38 cellular contexts compared by ENCODE assay signal in the genomic region with DNA sequence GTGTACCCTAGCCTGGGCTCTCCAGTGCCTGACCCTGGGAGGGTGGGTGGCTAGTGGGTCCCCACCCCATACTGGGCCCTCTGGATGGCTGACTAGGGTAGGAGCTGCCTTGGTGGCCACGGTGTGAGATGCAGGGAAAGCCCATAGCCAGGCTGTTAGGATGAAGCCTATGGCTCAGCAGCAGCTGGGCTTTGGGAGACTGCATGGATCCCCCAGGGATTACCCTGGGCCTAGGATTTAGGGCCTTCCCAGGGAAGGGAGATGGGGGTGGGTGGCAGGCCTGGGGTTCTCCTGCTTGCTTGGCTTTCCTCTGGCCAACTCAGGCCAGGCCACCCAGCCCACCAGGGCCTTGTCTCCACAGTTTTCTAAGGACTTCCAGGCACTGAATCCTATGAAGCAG. TPM values are rescaled to one million over a fixed set of nuclear protein-coding genes. Genes with fewer than 3 reads are reported as not detected.
"Had no signal": no experiment of that assay in that cellular context is flagged by ENCODE, and none has a peak within 500 bp of the region (broad histone marks: within the 10 kb centered on the region; RNA-seq: fewer than 3 reads in every experiment).

No MANE protein-coding gene starts in this region.

- H3K36me3 ChIP-seq: ascending aorta, cardiac muscle cell, Peyer's patch, SJSA1 had no signal

- H3K27me3 Mint-ChIP-seq: activated naive CD4-positive, alpha-beta T cell treated with anti-CD3 and anti-CD28 coated beads, Interleukin-2, amount 50 U/mL, for 24 hours; activated naive CD8-positive, alpha-beta T cell treated with anti-CD3 and anti-CD28 coated beads, Interleukin-2, amount 10 ng/mL, durations not matched to agents 7 days and 5 days; central memory CD8-positive, alpha-beta T cell; IgD-negative memory B cell; T-cell had no signal

- H3K27ac ChIP-seq: ascending aorta, cardiac muscle cell, Peyer's patch, SJSA1, VCaP had no signal

- H3K4me3 Mint-ChIP-seq: activated naive CD4-positive, alpha-beta T cell treated with anti-CD3 and anti-CD28 coated beads, Interleukin-2, amount 50 U/mL, for 24 hours; activated naive CD8-positive, alpha-beta T cell treated with anti-CD3 and anti-CD28 coated beads, Interleukin-2, amount 10 ng/mL, durations not matched to agents 7 days and 5 days; activated T-cell treated with anti-CD3 and anti-CD28 coated beads, Interleukin-2, amount 50 U/mL, for 72 hours; central memory CD8-positive, alpha-beta T cell; T-cell had no signal

- H3K27me3 ChIP-seq: ascending aorta, cardiac muscle cell, Peyer's patch, SJSA1 had no signal

- H3K9me3 ChIP-seq: ascending aorta, Peyer's patch, SJSA1 had no signal

- DNase-seq: activated CD4-positive, alpha-beta T cell treated with anti-CD3 and anti-CD28 coated beads for 1 hour; activated CD4-positive, alpha-beta T cell treated with anti-CD3 and anti-CD28 coated beads for 48 hours; activated CD4-positive, alpha-beta T cell treated with anti-CD3 and anti-CD28 coated beads, Interleukin-2, amount 50 U/mL, for 4 hours; activated CD4-positive, CD25-positive, alpha-beta regulatory T cell; activated gamma-delta T cell; activated naive CD4-positive, alpha-beta T cell treated with Interleukin-2 at 50 U/mL for 16 hours; activated naive CD8-positive, alpha-beta T cell treated with anti-CD3 and anti-CD28 coated beads, Interleukin-2, amount 10 ng/mL, durations not matched to agents 7 days and 5 days; activated T-cell treated with anti-CD3 and anti-CD28 coated beads, Interleukin-2, amount 50 U/mL, for 1 hour; activated T-cell treated with anti-CD3 and anti-CD28 coated beads, Interleukin-2, amount 50 U/mL, for 72 hours; amygdala; Karpas-422; KBM-7; NCI-H1105; NCI-H1417 treated with DMSO at 0.1 percent for 48 hours; NCI-H187 treated with DMSO at 0.1 percent for 48 hours; NCI-H2081; NCI-H2171 treated with DMSO at 0.1 percent for 48 hours; NCI-H2227 treated with DMSO at 0.1 percent for 48 hours; NCI-H510A treated with DMSO at 0.1 percent for 48 hours; NCI-H526 treated with DMSO at 0.1 percent for 48 hours; NCI-H774; PC-3; Peyer's patch; RPMI8226; SHP77 treated with DMSO at 0.1 percent for 48 hours; T-cell; T-helper 2 cell; T-helper 9 cell had no signal

- H3K36me3 Mint-ChIP-seq: activated naive CD4-positive, alpha-beta T cell treated with anti-CD3 and anti-CD28 coated beads, Interleukin-2, amount 50 U/mL, for 24 hours; activated naive CD8-positive, alpha-beta T cell treated with anti-CD3 and anti-CD28 coated beads, Interleukin-2, amount 10 ng/mL, durations not matched to agents 7 days and 5 days; IgD-negative memory B cell; T-cell had no signal

- H3K4me3 ChIP-seq: ascending aorta, cardiac muscle cell, Peyer's patch, SJSA1 had no signal

- H3K27ac Mint-ChIP-seq: activated naive CD4-positive, alpha-beta T cell treated with anti-CD3 and anti-CD28 coated beads, Interleukin-2, amount 50 U/mL, for 24 hours; activated T-cell treated with anti-CD3 and anti-CD28 coated beads, Interleukin-2, amount 50 U/mL, for 72 hours; activated T-helper 2 cell treated with anti-CD3 and anti-CD28 coated beads, Interferon-gamma antibody, Interleukin-2, Interleukin-4, amounts not matched to agents 10 μg/mL and 5 μg/mL and 100 μg/mL, durations not matched to agents 14 hours and 24 hours and 36 hours; T-cell had no signal

- H3K9me3 Mint-ChIP-seq: activated naive CD4-positive, alpha-beta T cell treated with anti-CD3 and anti-CD28 coated beads, Interleukin-2, amount 50 U/mL, for 24 hours; activated naive CD8-positive, alpha-beta T cell treated with anti-CD3 and anti-CD28 coated beads, Interleukin-2, amount 10 ng/mL, durations not matched to agents 7 days and 5 days; activated T-cell treated with anti-CD3 and anti-CD28 coated beads, Interleukin-2, amount 50 U/mL, for 72 hours; activated T-helper 2 cell treated with anti-CD3 and anti-CD28 coated beads, Interferon-gamma antibody, Interleukin-2, Interleukin-4, amounts not matched to agents 10 μg/mL and 5 μg/mL and 100 μg/mL, durations not matched to agents 14 hours and 24 hours and 36 hours; central memory CD8-positive, alpha-beta T cell; IgD-negative memory B cell; T-cell had no signal

- ATAC-seq: activated T-cell treated with anti-CD3 and anti-CD28 coated beads, Interleukin-2, amount 50 U/mL, for 72 hours; PC-3; SK-N-SH treated with all-trans-retinoic acid at 6 μM for 48 hours; T-cell had no signal

- H3K4me1 ChIP-seq: ascending aorta had no signal

RNA-seq across cellular contexts. Expression of gene SAMD15, which starts 50.1 kb away (rescaled TPM):
- total RNA-seq: activated naive CD8-positive, alpha-beta T cell treated with anti-CD3 and anti-CD28 coated beads, Interleukin-2, amount 10 ng/mL, durations not matched to agents 7 days and 5 days; ascending aorta had no signal

RNA-seq across cellular contexts. Expression of gene NGB, which starts 56.1 kb away (rescaled TPM):
- total RNA-seq: activated naive CD8-positive, alpha-beta T cell treated with anti-CD3 and anti-CD28 coated beads, Interleukin-2, amount 10 ng/mL, durations not matched to agents 7 days and 5 days; activated T-cell treated with anti-CD3 and anti-CD28 coated beads, Interleukin-2, amount 50 U/mL, for 72 hours; activated T-helper 2 cell treated with anti-CD3 and anti-CD28 coated beads, Interferon-gamma antibody, Interleukin-2, Interleukin-4, amounts not matched to agents 10 μg/mL and 5 μg/mL and 100 μg/mL, durations not matched to agents 14 hours and 24 hours and 36 hours; ascending aorta; MCF 10A; PC-3; Peyer's patch; SJSA1; T-cell had no signal
- polyA plus RNA-seq: cardiac muscle cell, IgD-negative memory B cell had no signal
